In genomic region chr2:26922638-26923466, GRCh38 we compare ENCODE assay signal across 8 cellular contexts. TPM values are rescaled to one million over a fixed set of nuclear protein-coding genes. Genes with fewer than 3 reads are reported as not detected.
A peak's percentile ranks its signal among the peaks of the same experiment; 100 is the strongest.
DNase-seq lines count a peak whose midpoint lies in the region; ATAC-seq and TF ChIP-seq lines count a peak whose summit lies in the region.

No MANE protein-coding gene starts in this region.

- H3K27me3 Mint-ChIP-seq in stimulated activated naive B cell treated with anti-CD40 and anti-IgM and Interleukin-4, amounts not matched to agents 10 μg/mL and 1 μg/mL and 100 μg/mL, for 72 hours: peaks cover 27 to 31% of the 10 kb centered on the region in 2 donors

- no peaks in the 10 kb centered on the region for H3K9me3 Mint-ChIP-seq in stimulated activated naive B cell treated with anti-CD40 and anti-IgM and Interleukin-4, amounts not matched to agents 10 μg/mL and 1 μg/mL and 100 μg/mL, for 72 hours

- no peak overlapping the region for H3K4me3 ChIP-seq in WERI-Rb-1 (ENCODE audit: low read depth, low read length)
- H3K4me3 ChIP-seq in colonic mucosa: no peak overlapping the region

- H3K36me3 ChIP-seq in WERI-Rb-1 (peaks cover 46% of the 10 kb centered on the region), colonic mucosa (no peaks in the 10 kb centered on the region)

- no peak overlapping the region for H3K27ac ChIP-seq in WERI-Rb-1
- H3K27ac ChIP-seq in colonic mucosa: no peak overlapping the region

- peak overlapping the region in 1 of 2 donors; percentile 12 for H3K4me3 Mint-ChIP-seq in stimulated activated naive B cell treated with anti-CD40 and anti-IgM and Interleukin-4, amounts not matched to agents 10 μg/mL and 1 μg/mL and 100 μg/mL, for 72 hours

- no peaks in the 10 kb centered on the region for H3K4me1 ChIP-seq in colonic mucosa

- intact Hi-C loops in colonic mucosa (cut with DNase I): no loop called here

- ATAC-seq in GM21423 (IDR thresholded peaks at IDR 0.05; ENCODE audit: unreplicated experiment): peak; percentile 39
- peak; percentile 97 to 99 for ATAC-seq in stimulated activated naive B cell treated with anti-CD40 and anti-IgM and Interleukin-4, amounts not matched to agents 10 μg/mL and 1 μg/mL and 100 μg/mL, for 72 hours (replicated peaks)
- ATAC-seq in GM21390 (IDR thresholded peaks at IDR 0.05; ENCODE audit: unreplicated experiment): no peak

- TF ChIP-seq CTCF in WERI-Rb-1 (IDR thresholded peaks at IDR 0.05; ENCODE audit: low read depth, low read length) (peak; percentile 97), colonic mucosa (IDR thresholded peaks at IDR 0.05) (peak; percentile 47)

- peak; percentile 38 for DNase-seq in AG08395 (ENCODE audit: low spot score)
- DNase-seq in NCI-H2196 (lab: John Stamatoyannopoulos, UW; ENCODE audit: unreplicated experiment): peak; percentile 73
- peak; percentile 88 for DNase-seq in WERI-Rb-1
- DNase-seq in colonic mucosa: peak; percentile 26
- peak; percentile 36 to 76 for DNase-seq in lung microvascular endothelial cell (ENCODE audit: low read depth in 2 of 2)
- DNase-seq in stimulated activated naive B cell treated with anti-CD40 and anti-IgM and Interleukin-4, amounts not matched to agents 10 μg/mL and 1 μg/mL and 100 μg/mL, for 72 hours: peak; percentile 41

- peaks cover 8 to 12% of the 10 kb centered on the region in 2 donors for H3K4me1 Mint-ChIP-seq in stimulated activated naive B cell treated with anti-CD40 and anti-IgM and Interleukin-4, amounts not matched to agents 10 μg/mL and 1 μg/mL and 100 μg/mL, for 72 hours

- no peak overlapping the region for H3K9ac ChIP-seq in colonic mucosa (ENCODE audit: low read depth in 2 of 2, low read length in 2 of 2)

- no peaks in the 10 kb centered on the region for H3K36me3 Mint-ChIP-seq in stimulated activated naive B cell treated with anti-CD40 and anti-IgM and Interleukin-4, amounts not matched to agents 10 μg/mL and 1 μg/mL and 100 μg/mL, for 72 hours

- H3K9me3 ChIP-seq in WERI-Rb-1 (ENCODE audit: severe bottlenecking) (no peaks in the 10 kb centered on the region), colonic mucosa (no peaks in the 10 kb centered on the region)

- H3K27ac Mint-ChIP-seq in stimulated activated naive B cell treated with anti-CD40 and anti-IgM and Interleukin-4, amounts not matched to agents 10 μg/mL and 1 μg/mL and 100 μg/mL, for 72 hours: peak overlapping the region; percentile 9

- H3K27me3 ChIP-seq in WERI-Rb-1 (ENCODE audit: insufficient read depth, low read depth, severe bottlenecking): no peaks in the 10 kb centered on the region
- H3K27me3 ChIP-seq in colonic mucosa: no peaks in the 10 kb centered on the region

RNA-seq across cellular contexts. Expression of gene MAPRE3, which starts 47.6 kb away (rescaled TPM):
- total RNA-seq in colonic mucosa (10 to 100 TPM; 21.6 to 22.0 TPM), lung microvascular endothelial cell (0.65 and 0.79 TPM in 2 replicates)

Comparison
In these comparisons a context has a peak if more than half of its experiments do, and no peak if none do; other contexts are left out.
1. DNase-seq: peak in every context shown above with its lines; median percentile 88 in WERI-Rb-1; 73 in NCI-H2196; 56 in lung microvascular endothelial cell; 41 in stimulated activated naive B cell treated with anti-CD40 and anti-IgM and Interleukin-4, amounts not matched to agents 10 μg/mL and 1 μg/mL and 100 μg/mL, for 72 hours; 38 in AG08395; 26 in colonic mucosa.
2. RNA of gene MAPRE3, which starts 47.6 kb away (total RNA-seq): 21.6 to 22.0 TPM in colonic mucosa; 0.65 to 0.79 TPM in lung microvascular endothelial cell; every median in the first group is over 10 times any median in the second.